In the genomic region with DNA sequence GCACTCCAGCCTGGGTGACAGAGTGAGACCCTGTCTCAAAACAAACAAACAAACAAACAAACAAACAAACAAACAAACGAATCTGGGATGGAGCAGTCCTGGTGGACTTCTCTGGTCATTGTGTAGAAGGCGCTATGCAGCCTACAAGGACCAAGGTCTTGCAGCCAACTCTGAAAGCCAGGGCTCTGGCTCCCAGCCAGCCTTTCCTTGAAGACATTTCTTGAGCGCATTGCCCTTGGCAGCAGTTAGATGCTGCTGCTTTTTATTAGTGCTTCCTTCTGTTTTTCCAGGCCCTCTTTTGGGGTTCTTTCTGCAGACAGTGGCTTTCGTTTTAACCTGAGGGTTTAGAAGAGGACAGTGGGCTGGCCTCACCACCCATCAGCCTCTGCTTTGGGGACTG, we compare ENCODE assay signal across 24 cellular contexts. TPM values are rescaled to one million over a fixed set of nuclear protein-coding genes. Genes with fewer than 3 reads are reported as not detected.
"Had no signal": no experiment of that assay in that cellular context is flagged by ENCODE, and none has a peak within 500 bp of the region (broad histone marks: within the 10 kb centered on the region; RNA-seq: fewer than 3 reads in every experiment).

No MANE protein-coding gene starts in this region.

- H3K9me3 ChIP-seq: esophagus squamous epithelium, gastrocnemius medialis, heart right ventricle, tibial nerve, vagina had no signal

- H3K4me1 ChIP-seq: gastrocnemius medialis, heart right ventricle, tibial nerve, vagina had no signal

- H3K4me3 Mint-ChIP-seq: activated CD4-positive, alpha-beta T cell treated with anti-CD3 and anti-CD28 coated beads, Interleukin-2, amount 10 ng/mL, durations not matched to agents 24 days and 14 days; activated CD8-positive, alpha-beta T cell treated with anti-CD3 and anti-CD28 coated beads, Interleukin-2, amount 10 ng/mL, durations not matched to agents 7 days and 5 days; activated naive CD4-positive, alpha-beta T cell treated with anti-CD3 and anti-CD28 coated beads, Interleukin-2, amount 50 U/mL, for 24 hours; memory B cell; natural killer cell; stimulated activated memory B cell treated with anti-CD40 and anti-IgM and Interleukin-4, amounts not matched to agents 10 μg/mL and 1 μg/mL and 100 μg/mL, for 72 hours; T-helper 2 cell treated with Interferon-gamma antibody and Interleukin-4, amounts not matched to agents 5 μg/mL and 100 μg/mL, for 36 hours had no signal

- H3K36me3 Mint-ChIP-seq: activated naive CD4-positive, alpha-beta T cell treated with anti-CD3 and anti-CD28 coated beads, Interleukin-2, amount 50 U/mL, for 24 hours; memory B cell; natural killer cell; stimulated activated memory B cell treated with anti-CD40 and anti-IgM and Interleukin-4, amounts not matched to agents 10 μg/mL and 1 μg/mL and 100 μg/mL, for 72 hours had no signal

- DNase-seq: activated CD4-positive, alpha-beta T cell treated with anti-CD3 and anti-CD28 coated beads, Interleukin-2, amount 10 ng/mL, durations not matched to agents 24 days and 14 days; activated CD4-positive, CD25-positive, alpha-beta regulatory T cell; activated CD8-positive, alpha-beta memory T cell treated with anti-CD3 and anti-CD28 coated beads, Interleukin-2, amount 50 U/mL, for 4 hours; activated CD8-positive, alpha-beta T cell treated with anti-CD3 and anti-CD28 coated beads, Interleukin-2, amount 10 ng/mL, durations not matched to agents 7 days and 5 days; activated effector memory CD4-positive, alpha-beta T cell treated with anti-CD3 and anti-CD28 coated beads, Interleukin-2, amount 50 U/mL, for 16 hours; activated T-cell treated with anti-CD3 and anti-CD28 coated beads, Interleukin-2, amount 50 U/mL, for 48 hours; amniotic stem cell; brain microvascular endothelial cell; cortex of kidney; effector CD4-positive, alpha-beta T cell; esophagus squamous epithelium; gastrocnemius medialis; heart right ventricle; natural killer cell; retina; stimulated activated CD4-positive, alpha-beta T cell treated with anti-CD3 and anti-CD28 coated beads, Interleukin-2, amount 100 ng/mL, for 48 hours had no signal

- H3K27ac Mint-ChIP-seq: activated CD4-positive, alpha-beta T cell treated with anti-CD3 and anti-CD28 coated beads, Interleukin-2, amount 10 ng/mL, durations not matched to agents 24 days and 14 days; activated CD8-positive, alpha-beta T cell treated with anti-CD3 and anti-CD28 coated beads, Interleukin-2, amount 10 ng/mL, durations not matched to agents 7 days and 5 days; activated naive CD4-positive, alpha-beta T cell treated with anti-CD3 and anti-CD28 coated beads, Interleukin-2, amount 50 U/mL, for 24 hours; memory B cell; natural killer cell; stimulated activated memory B cell treated with anti-CD40 and anti-IgM and Interleukin-4, amounts not matched to agents 10 μg/mL and 1 μg/mL and 100 μg/mL, for 72 hours; T-helper 2 cell treated with Interferon-gamma antibody and Interleukin-4, amounts not matched to agents 5 μg/mL and 100 μg/mL, for 36 hours had no signal

- H3K36me3 ChIP-seq: brain microvascular endothelial cell, esophagus squamous epithelium, gastrocnemius medialis, heart right ventricle, tibial nerve, vagina had no signal

- ATAC-seq: activated CD8-positive, alpha-beta T cell treated with anti-CD3 and anti-CD28 coated beads, Interleukin-2, amount 10 ng/mL, durations not matched to agents 7 days and 5 days; gastrocnemius medialis; heart right ventricle; left lobe of liver; natural killer cell; stimulated activated memory B cell treated with anti-CD40 and anti-IgM and Interleukin-4, amounts not matched to agents 10 μg/mL and 1 μg/mL and 100 μg/mL, for 72 hours had no signal

- H3K27ac ChIP-seq: brain microvascular endothelial cell, esophagus squamous epithelium, gastrocnemius medialis, heart right ventricle, tibial nerve, vagina had no signal

- H3K27me3 ChIP-seq: vagina had no signal

- H3K9me3 Mint-ChIP-seq: activated CD4-positive, alpha-beta T cell treated with anti-CD3 and anti-CD28 coated beads, Interleukin-2, amount 10 ng/mL, durations not matched to agents 24 days and 14 days; activated naive CD4-positive, alpha-beta T cell treated with anti-CD3 and anti-CD28 coated beads, Interleukin-2, amount 50 U/mL, for 24 hours; memory B cell; natural killer cell; stimulated activated memory B cell treated with anti-CD40 and anti-IgM and Interleukin-4, amounts not matched to agents 10 μg/mL and 1 μg/mL and 100 μg/mL, for 72 hours; T-helper 2 cell treated with Interferon-gamma antibody and Interleukin-4, amounts not matched to agents 5 μg/mL and 100 μg/mL, for 36 hours had no signal

- H3K4me3 ChIP-seq: esophagus squamous epithelium, gastrocnemius medialis, heart right ventricle, tibial nerve, vagina had no signal

- H3K4me1 Mint-ChIP-seq: activated CD4-positive, alpha-beta T cell treated with anti-CD3 and anti-CD28 coated beads, Interleukin-2, amount 10 ng/mL, durations not matched to agents 24 days and 14 days; activated naive CD4-positive, alpha-beta T cell treated with anti-CD3 and anti-CD28 coated beads, Interleukin-2, amount 50 U/mL, for 24 hours; memory B cell; natural killer cell; stimulated activated memory B cell treated with anti-CD40 and anti-IgM and Interleukin-4, amounts not matched to agents 10 μg/mL and 1 μg/mL and 100 μg/mL, for 72 hours had no signal

RNA-seq across cellular contexts. Expression of gene CCDC177, which starts 20.2 kb away (rescaled TPM):
- total RNA-seq: activated CD4-positive, alpha-beta T cell treated with anti-CD3 and anti-CD28 coated beads, Interleukin-2, amount 10 ng/mL, durations not matched to agents 24 days and 14 days; activated CD8-positive, alpha-beta T cell treated with anti-CD3 and anti-CD28 coated beads, Interleukin-2, amount 10 ng/mL, durations not matched to agents 7 days and 5 days; gastrocnemius medialis; heart right ventricle; natural killer cell; skeletal muscle tissue; tibial nerve; vagina had no signal
